In the genomic region with DNA sequence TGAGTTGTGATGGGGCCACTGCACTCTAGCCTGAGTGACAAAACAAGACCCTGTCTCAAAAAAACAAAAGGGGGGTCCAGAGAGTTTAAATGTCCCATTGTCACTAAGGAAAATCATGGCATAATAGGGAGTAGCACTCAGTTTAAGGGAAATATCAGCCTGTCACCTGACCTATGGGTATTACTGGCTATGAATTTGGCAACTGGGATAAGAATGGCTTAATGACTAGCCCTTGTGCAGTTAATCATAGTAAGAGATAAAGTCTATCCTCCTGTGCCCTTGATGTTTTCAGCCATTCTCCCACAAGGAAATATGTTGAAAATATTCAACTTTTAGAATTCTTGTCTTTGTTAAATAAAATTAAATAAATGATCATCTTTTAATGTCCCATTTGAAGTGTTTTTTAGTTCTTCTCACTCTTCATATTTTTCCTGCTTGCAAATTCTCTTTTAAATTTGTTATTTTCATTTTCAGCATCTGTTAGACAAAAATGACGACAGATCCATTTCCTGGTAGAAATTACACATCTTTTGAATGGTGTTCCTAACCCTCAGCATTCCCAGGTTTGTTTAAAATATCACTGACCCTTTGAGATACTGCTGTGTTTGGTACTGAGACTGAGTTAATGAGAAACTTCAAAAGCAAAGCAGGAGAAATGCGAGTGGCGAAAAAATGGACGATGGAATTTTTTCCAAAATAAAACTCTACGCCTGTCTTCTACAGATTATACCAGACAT, we compare ENCODE assay signal across 1 cellular context.
TF ChIP-seq lines count a peak whose summit lies in the region.

No MANE protein-coding gene starts in this region.

TF ChIP-seq in liver, 16 proteins besides CTCF, POLR2A, EP300 and RAD21 (continued from another document):
- TF ChIP-seq, protein P1, sequence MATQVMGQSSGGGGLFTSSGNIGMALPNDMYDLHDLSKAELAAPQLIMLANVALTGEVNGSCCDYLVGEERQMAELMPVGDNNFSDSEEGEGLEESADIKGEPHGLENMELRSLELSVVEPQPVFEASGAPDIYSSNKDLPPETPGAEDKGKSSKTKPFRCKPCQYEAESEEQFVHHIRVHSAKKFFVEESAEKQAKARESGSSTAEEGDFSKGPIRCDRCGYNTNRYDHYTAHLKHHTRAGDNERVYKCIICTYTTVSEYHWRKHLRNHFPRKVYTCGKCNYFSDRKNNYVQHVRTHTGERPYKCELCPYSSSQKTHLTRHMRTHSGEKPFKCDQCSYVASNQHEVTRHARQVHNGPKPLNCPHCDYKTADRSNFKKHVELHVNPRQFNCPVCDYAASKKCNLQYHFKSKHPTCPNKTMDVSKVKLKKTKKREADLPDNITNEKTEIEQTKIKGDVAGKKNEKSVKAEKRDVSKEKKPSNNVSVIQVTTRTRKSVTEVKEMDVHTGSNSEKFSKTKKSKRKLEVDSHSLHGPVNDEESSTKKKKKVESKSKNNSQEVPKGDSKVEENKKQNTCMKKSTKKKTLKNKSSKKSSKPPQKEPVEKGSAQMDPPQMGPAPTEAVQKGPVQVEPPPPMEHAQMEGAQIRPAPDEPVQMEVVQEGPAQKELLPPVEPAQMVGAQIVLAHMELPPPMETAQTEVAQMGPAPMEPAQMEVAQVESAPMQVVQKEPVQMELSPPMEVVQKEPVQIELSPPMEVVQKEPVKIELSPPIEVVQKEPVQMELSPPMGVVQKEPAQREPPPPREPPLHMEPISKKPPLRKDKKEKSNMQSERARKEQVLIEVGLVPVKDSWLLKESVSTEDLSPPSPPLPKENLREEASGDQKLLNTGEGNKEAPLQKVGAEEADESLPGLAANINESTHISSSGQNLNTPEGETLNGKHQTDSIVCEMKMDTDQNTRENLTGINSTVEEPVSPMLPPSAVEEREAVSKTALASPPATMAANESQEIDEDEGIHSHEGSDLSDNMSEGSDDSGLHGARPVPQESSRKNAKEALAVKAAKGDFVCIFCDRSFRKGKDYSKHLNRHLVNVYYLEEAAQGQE (IDR thresholded peaks at IDR 0.05), result no peak
- TF ChIP-seq, protein P2, sequence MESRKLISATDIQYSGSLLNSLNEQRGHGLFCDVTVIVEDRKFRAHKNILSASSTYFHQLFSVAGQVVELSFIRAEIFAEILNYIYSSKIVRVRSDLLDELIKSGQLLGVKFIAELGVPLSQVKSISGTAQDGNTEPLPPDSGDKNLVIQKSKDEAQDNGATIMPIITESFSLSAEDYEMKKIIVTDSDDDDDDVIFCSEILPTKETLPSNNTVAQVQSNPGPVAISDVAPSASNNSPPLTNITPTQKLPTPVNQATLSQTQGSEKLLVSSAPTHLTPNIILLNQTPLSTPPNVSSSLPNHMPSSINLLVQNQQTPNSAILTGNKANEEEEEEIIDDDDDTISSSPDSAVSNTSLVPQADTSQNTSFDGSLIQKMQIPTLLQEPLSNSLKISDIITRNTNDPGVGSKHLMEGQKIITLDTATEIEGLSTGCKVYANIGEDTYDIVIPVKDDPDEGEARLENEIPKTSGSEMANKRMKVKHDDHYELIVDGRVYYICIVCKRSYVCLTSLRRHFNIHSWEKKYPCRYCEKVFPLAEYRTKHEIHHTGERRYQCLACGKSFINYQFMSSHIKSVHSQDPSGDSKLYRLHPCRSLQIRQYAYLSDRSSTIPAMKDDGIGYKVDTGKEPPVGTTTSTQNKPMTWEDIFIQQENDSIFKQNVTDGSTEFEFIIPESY (IDR thresholded peaks at IDR 0.05), result peak; percentile 4
- TF ChIP-seq GABPA (IDR thresholded peaks at IDR 0.05 in 1 of 2, conservative IDR thresholded peaks at IDR 0.05 in 1 of 2) (no peak), YY1 (IDR thresholded peaks at IDR 0.05) (peak; percentile 13), FOXA2 (IDR thresholded peaks at IDR 0.05) (no peak), SP1 (IDR thresholded peaks at IDR 0.05) (no peak), FOXA1 (IDR thresholded peaks at IDR 0.05) (no peak), NR2F2 (IDR thresholded peaks at IDR 0.05) (no peak), TAF1 (conservative IDR thresholded peaks at IDR 0.05) (no peak), HNF4G (IDR thresholded peaks at IDR 0.05) (no peak), EGR1 (IDR thresholded peaks at IDR 0.05; ENCODE audit: low read depth in 2 of 2) (no peak)
- TF ChIP-seq, protein P3, sequence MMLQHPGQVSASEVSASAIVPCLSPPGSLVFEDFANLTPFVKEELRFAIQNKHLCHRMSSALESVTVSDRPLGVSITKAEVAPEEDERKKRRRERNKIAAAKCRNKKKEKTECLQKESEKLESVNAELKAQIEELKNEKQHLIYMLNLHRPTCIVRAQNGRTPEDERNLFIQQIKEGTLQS (IDR thresholded peaks at IDR 0.05), result no peak
- TF ChIP-seq, protein P4, sequence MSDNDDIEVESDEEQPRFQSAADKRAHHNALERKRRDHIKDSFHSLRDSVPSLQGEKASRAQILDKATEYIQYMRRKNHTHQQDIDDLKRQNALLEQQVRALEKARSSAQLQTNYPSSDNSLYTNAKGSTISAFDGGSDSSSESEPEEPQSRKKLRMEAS (IDR thresholded peaks at IDR 0.05), result no peak
